ENCODE assay signal across 20 cellular contexts in the genomic region with DNA sequence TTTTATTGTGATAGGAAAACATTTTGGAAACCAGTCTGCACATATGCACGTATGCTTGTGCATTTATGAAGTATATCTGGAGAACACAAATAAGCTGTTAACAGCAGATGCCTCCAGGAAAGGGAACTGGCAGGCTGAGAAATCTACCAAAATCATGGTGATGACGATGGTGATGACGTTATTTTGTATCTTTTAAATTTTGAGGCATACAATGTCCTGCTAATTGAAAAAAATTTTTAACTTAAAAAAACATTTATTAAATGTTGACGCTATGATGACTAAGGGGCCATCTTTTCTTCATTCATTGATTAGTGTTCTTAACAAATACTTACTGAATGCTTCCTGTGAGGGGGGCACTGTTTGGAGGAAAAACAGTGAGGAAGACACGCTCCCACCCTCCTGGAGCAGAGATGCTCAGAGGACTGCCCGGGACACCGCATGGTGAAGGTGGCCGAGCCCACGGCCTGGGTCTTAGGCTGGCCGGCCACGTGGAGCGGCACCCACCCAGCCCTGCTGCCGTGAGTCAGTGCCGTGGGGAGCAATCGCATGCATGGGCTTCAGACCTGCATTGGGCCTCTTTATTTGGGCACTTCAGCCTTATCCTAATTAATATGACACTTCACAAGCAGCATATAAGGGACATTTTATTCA. TPM values are rescaled to one million over a fixed set of nuclear protein-coding genes. Genes with fewer than 3 reads are reported as not detected.
DNase-seq lines count a peak whose midpoint lies in the region; ATAC-seq, FAIRE-seq and TF ChIP-seq lines count a peak whose summit lies in the region.
"Had no signal": no experiment of that assay in that cellular context is flagged by ENCODE, and none has a peak within 500 bp of the region (broad histone marks: within the 10 kb centered on the region; RNA-seq: fewer than 3 reads in every experiment).

No MANE protein-coding gene starts in this region.

- H3K27ac Mint-ChIP-seq in CD14-positive monocyte (no peak overlapping the region), endodermal cell (no peak overlapping the region), osteocyte (ENCODE audit: unreplicated experiment) (peak overlapping the region; percentile 89)
- H3K27ac Mint-ChIP-seq: dendritic cell treated with granulocyte-macrophage colony-stimulating factor and Interleukin-4, amounts not matched to agents 40 ng/mL and 50 ng/mL, for 4 days; nephron; stimulated activated naive CD8-positive, alpha-beta T cell treated with anti-CD3 and anti-CD28 coated beads, Interleukin-15, Interleukin-2, amounts not matched to agents 100 ng/mL and 50 ng/mL, for 24 hours; WTC11 had no signal

- CTCF ChIA-PET in PC-9 (lab: Charles Lee), result interaction anchor here (0.6 to 1.4 kb wide), 5 partner anchors 43 to 186 kb away, joined by 3 to 6 read pairs (median 5); no protein-coding TSS in a partner anchor

- POLR2A ChIA-PET in PC-9 (lab: Charles Lee; ENCODE audit: unreplicated experiment), result interaction anchor here (0.6 to 1.0 kb wide), 2 partner anchors 86 to 114 kb away, joined by 3 to 13 read pairs; no protein-coding TSS in a partner anchor

- ATAC-seq in upper lobe of right lung, result no peak

- H3K36me3 Mint-ChIP-seq in CD14-positive monocyte, result no peaks in the 10 kb centered on the region
- no peaks in the 10 kb centered on the region for H3K36me3 Mint-ChIP-seq in endodermal cell (ENCODE audit: low read depth)
- H3K36me3 Mint-ChIP-seq in osteocyte (ENCODE audit: unreplicated experiment), result peaks cover 6% of the 10 kb centered on the region
- H3K36me3 Mint-ChIP-seq: WTC11 had no signal

- H3K9me3 Mint-ChIP-seq in CD14-positive monocyte (peaks cover 9 to 24% (median 21%) of the 10 kb centered on the region in 7 donors), endodermal cell (peaks cover 26% of the 10 kb centered on the region), osteocyte (ENCODE audit: unreplicated experiment) (peaks cover 9% of the 10 kb centered on the region)

- no peaks in the 10 kb centered on the region for H3K4me1 Mint-ChIP-seq in CD14-positive monocyte
- no peaks in the 10 kb centered on the region for H3K4me1 Mint-ChIP-seq in endodermal cell
- peaks cover 27% of the 10 kb centered on the region for H3K4me1 Mint-ChIP-seq in osteocyte (ENCODE audit: unreplicated experiment)
- H3K4me1 Mint-ChIP-seq: nephron, WTC11 had no signal

- H4K20me1 ChIP-seq in PC-9 (ENCODE audit: insufficient read depth), result no peaks in the 10 kb centered on the region

- H3K9me3 ChIP-seq in PC-9 (ENCODE audit: insufficient read depth, low read depth) (no peaks in the 10 kb centered on the region), endodermal cell (ENCODE audit: control insufficient read depth, low read length) (no peaks in the 10 kb centered on the region), upper lobe of right lung (no peaks in the 10 kb centered on the region)
- H3K9me3 ChIP-seq: pancreas, thoracic aorta, vagina had no signal

- TF ChIP-seq CTCF in CD14-positive monocyte (IDR thresholded peaks at IDR 0.05), result peak; percentile 25
- TF ChIP-seq CTCF in PC-9 (conservative IDR thresholded peaks at IDR 0.05), result no peak
- TF ChIP-seq CTCF in endodermal cell (conservative IDR thresholded peaks at IDR 0.05), result peak; percentile 4
- no peak for TF ChIP-seq CTCF in osteocyte (IDR thresholded peaks at IDR 0.05)
- TF ChIP-seq CTCF in upper lobe of right lung (IDR thresholded peaks at IDR 0.05), result no peak

- H3F3A ChIP-seq in PC-9 (ENCODE audit: insufficient read depth, low read depth), result peaks cover 32% of the 10 kb centered on the region

- H3K4me3 Mint-ChIP-seq in CD14-positive monocyte, result no peak overlapping the region
- H3K4me3 Mint-ChIP-seq in endodermal cell, result no peak overlapping the region
- no peak overlapping the region for H3K4me3 Mint-ChIP-seq in osteocyte (ENCODE audit: unreplicated experiment)
- H3K4me3 Mint-ChIP-seq: dendritic cell treated with granulocyte-macrophage colony-stimulating factor and Interleukin-4, amounts not matched to agents 40 ng/mL and 50 ng/mL, for 4 days; nephron; stimulated activated naive CD8-positive, alpha-beta T cell treated with anti-CD3 and anti-CD28 coated beads, Interleukin-15, Interleukin-2, amounts not matched to agents 100 ng/mL and 50 ng/mL, for 24 hours; WTC11 had no signal

- FAIRE-seq in HTR-8/SVneo (lab: Jason Lieb, UNC), result no peak

- H3K27me3 ChIP-seq in PC-9 (ENCODE audit: insufficient read depth, low read depth) (no peaks in the 10 kb centered on the region), endodermal cell (ENCODE audit: control insufficient read depth, insufficient read depth, low read length, poor library complexity, severe bottlenecking) (no peaks in the 10 kb centered on the region), upper lobe of right lung (no peaks in the 10 kb centered on the region)
- H3K27me3 ChIP-seq: pancreas, vagina had no signal

- WGBS in endodermal cell (ENCODE audit: insufficient coverage in 1 of 2, insufficient read length in 1 of 2), 2 experiments, result 62 to 69% methylated on average over 5 to 15 of the region's 15 CpGs

- H3K36me3 ChIP-seq in PC-9 (ENCODE audit: low read depth), result no peaks in the 10 kb centered on the region
- H3K36me3 ChIP-seq in endodermal cell (ENCODE audit: control insufficient read depth, insufficient read depth, low read length), result no peaks in the 10 kb centered on the region
- H3K36me3 ChIP-seq in upper lobe of right lung, result no peaks in the 10 kb centered on the region
- H3K36me3 ChIP-seq: pancreas, thoracic aorta, vagina had no signal

- H3K79me2 ChIP-seq in PC-9 (ENCODE audit: low read depth), result no peaks in the 10 kb centered on the region

- peaks cover 2 to 8% (median 5%) of the 10 kb centered on the region in 3 donors for H3K27me3 Mint-ChIP-seq in CD14-positive monocyte (ENCODE audit: low read depth in 3 of 3)
- peaks cover 43% of the 10 kb centered on the region for H3K27me3 Mint-ChIP-seq in endodermal cell (ENCODE audit: insufficient read depth)
- peaks cover 14% of the 10 kb centered on the region for H3K27me3 Mint-ChIP-seq in osteocyte (ENCODE audit: unreplicated experiment)

- H3K4me2 ChIP-seq in PC-9, result peak overlapping the region; percentile 23; the same call in 1 of the 2 replicates

- in situ Hi-C loops in ACHN (cut with HindIII; ENCODE audit: low pct_ligation_motif_present, low pct_unique_long_range_greater_than_20kb, low sequenced_read_pairs), result no loop called here

- H3K4me1 ChIP-seq in PC-9 (replicated peaks; ENCODE audit: insufficient read depth) (peaks cover 45% of the 10 kb centered on the region), endodermal cell (ENCODE audit: control insufficient read depth, insufficient read depth, low read length) (no peaks in the 10 kb centered on the region), upper lobe of right lung (no peaks in the 10 kb centered on the region)

- H3K9ac ChIP-seq in endodermal cell (ENCODE audit: extremely low read depth, low read length, poor library complexity, severe bottlenecking), result no peak overlapping the region

- H3K27ac ChIP-seq in PC-9 (peak overlapping the region; percentile 73), endodermal cell (ENCODE audit: low read depth, low read length) (no peak overlapping the region), upper lobe of right lung (no peak overlapping the region)
- H3K27ac ChIP-seq: thoracic aorta, vagina had no signal

- no TSS peak for BruUV-seq in PC-9 (replicated peaks; lab: Mats Ljungman, UMichigan)

- no peaks in the 10 kb centered on the region for H3K9me2 ChIP-seq in PC-9 (ENCODE audit: insufficient read depth)

- intact Hi-C loops in CD14-positive monocyte (cut with micrococcal nuclease), result no loop called here
- intact Hi-C loops in PC-9 (cut with micrococcal nuclease; ENCODE audit: unreplicated experiment), result loop anchor here (1.0 to 10.0 kb wide), 11 partner anchors 43 to 1292 kb away; no protein-coding TSS in a partner anchor
- intact Hi-C loops in upper lobe of right lung (cut with DNase I), result loop anchor here (10.0 kb wide), 1 partner anchor 185 kb away; a partner anchor contains a TSS

- DNase-seq in CD14-positive monocyte (ENCODE audit: low spot score), result no peak
- no peak for DNase-seq in PC-9
- DNase-seq in endodermal cell, result no peak
- DNase-seq in osteocyte (ENCODE audit: extremely low spot score, unreplicated experiment), result no peak
- DNase-seq in activated naive CD4-positive, alpha-beta T cell (lab: John Stamatoyannopoulos, UW), result no peak
- no peak for DNase-seq in upper lobe of right lung
- no peak for DNase-seq in HTR-8/SVneo (ENCODE audit: insufficient read length, low spot score)
- no peak for DNase-seq in ACHN
- DNase-seq: activated CD4-positive, alpha-beta T cell treated with anti-CD3 and anti-CD28 coated beads, Interleukin-2, amount 50 U/mL, for 1 hour; activated effector memory CD4-positive, alpha-beta T cell treated with anti-CD3 and anti-CD28 coated beads, Interleukin-2, amount 50 U/mL, for 16 hours; activated T-cell treated with anti-CD3 and anti-CD28 coated beads, Interleukin-2, amount 50 U/mL, for 1 hour; NCI-H1048; stimulated activated CD4-positive, alpha-beta T cell treated with anti-CD3 and anti-CD28 coated beads, Interleukin-2, amount 100 ng/mL, for 24 hours had no signal

- no peak overlapping the region for H2AFZ ChIP-seq in PC-9

- H3K4me3 ChIP-seq in PC-9 (no peak overlapping the region), endodermal cell (ENCODE audit: low read length) (no peak overlapping the region), upper lobe of right lung (no peak overlapping the region)
- H3K4me3 ChIP-seq: pancreas, thoracic aorta, vagina had no signal

RNA-seq across cellular contexts. Expression of a gene that starts 15.9 kb away (rescaled TPM):
- polyA plus RNA-seq in CD14-positive monocyte, result 10 to 100 TPM; 36.2 to 47.0 TPM
- total RNA-seq in PC-9 (2021) (75.5 and 80.4 TPM in 2 replicates), endodermal cell (10 to 100 TPM; 77.1 to 93.6 TPM), osteocyte (62.0 and 62.5 TPM in 2 replicates), upper lobe of right lung (75.6 TPM)
- polyA plus RNA-seq in endodermal cell (2013, experiment 1 of 2), result 49.8 TPM
- polyA plus RNA-seq in endodermal cell (2013, experiment 2 of 2), result 44.7 TPM

Comparison
In these comparisons a context has a peak if more than half of its experiments do, and no peak if none do; other contexts are left out.
1. CTCF ChIP-seq: peak in CD14-positive monocyte (single experiment) and endodermal cell (single experiment); none in PC-9 (single experiment), osteocyte (single experiment) and upper lobe of right lung (single experiment).
2. intact Hi-C loops: an anchor here in PC-9 (1.0 to 10.0 kb wide) and upper lobe of right lung (10.0 kb wide); none called in CD14-positive monocyte.